In the genomic region with DNA sequence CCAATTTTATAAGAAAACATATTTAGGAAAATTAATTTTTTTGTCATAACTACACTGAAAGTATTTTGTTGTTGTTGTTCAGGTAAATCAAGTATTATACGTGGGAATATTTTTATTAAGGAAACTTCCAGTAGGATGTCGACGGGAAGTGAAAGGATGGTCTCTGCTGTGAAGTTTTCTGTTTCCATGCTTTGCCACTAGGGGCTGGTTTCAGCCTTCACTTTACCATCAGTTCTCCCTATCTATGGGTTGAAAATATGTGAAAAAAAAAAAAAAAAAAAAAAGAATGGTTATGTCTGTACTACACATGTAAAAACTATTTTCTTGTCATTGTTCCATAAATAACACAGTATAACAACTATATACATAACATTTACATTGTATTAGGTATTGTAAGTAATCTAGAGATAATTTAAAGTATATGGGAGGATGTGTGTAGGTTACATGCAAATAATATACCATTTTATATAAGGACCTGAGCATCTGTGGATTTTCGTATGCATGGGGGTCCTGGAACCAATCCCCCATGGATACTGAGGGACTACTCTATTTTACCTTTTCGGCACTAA, we compare ENCODE assay signal across 9 cellular contexts.
DNase-seq lines count a peak whose midpoint lies in the region; ATAC-seq, FAIRE-seq and TF ChIP-seq lines count a peak whose summit lies in the region.
"Had no signal": no experiment of that assay in that cellular context is flagged by ENCODE, and none has a peak within 500 bp of the region (broad histone marks: within the 10 kb centered on the region; RNA-seq: fewer than 3 reads in every experiment).

No MANE protein-coding gene starts in this region.

- no peak overlapping the region for H3K4me2 ChIP-seq in HepG2 (ENCODE audit: low read depth, low read length)

- H3K36me3 ChIP-seq in BJ (ENCODE audit: control insufficient read depth, insufficient read depth, low read length) (no peaks in the 10 kb centered on the region), ascending aorta (no peaks in the 10 kb centered on the region), HepG2 (replicated peaks in 1 of 2; ENCODE audit: control insufficient read depth in 1 of 2, insufficient read depth in 2 of 2, low read length in 2 of 2) (no peaks in the 10 kb centered on the region)

- H4K20me1 ChIP-seq in HepG2 (ENCODE audit: insufficient read depth, low read length), result peaks cover 3% of the 10 kb centered on the region; the same call in 1 of the 2 replicates

- ATAC-seq in HepG2 (peak; percentile 42; the same call in 2 of the 3 replicates), HG02588 (IDR thresholded peaks at IDR 0.05; ENCODE audit: unreplicated experiment) (no peak)

- TF ChIP-seq EP300 in HepG2 (IDR thresholded peaks at IDR 0.05; ENCODE audit: low read depth in 2 of 2, low read length in 2 of 2) (no peak), HepG2 (CRISPR knock-in tag; IDR thresholded peaks at IDR 0.05; ENCODE audit: borderline replicate concordance) (no peak)

- CTCF ChIA-PET in BJ (lab: Yijun Ruan, JAX) (interaction anchor here (0.6 to 2.1 kb wide), 10 partner anchors 9 to 219 kb away, joined by 3 to 14 read pairs (median 4); no protein-coding TSS in a partner anchor), HepG2 (lab: Yijun Ruan, JAX; ENCODE audit: low intra/inter-chr PET ratio, low total read pairs) (interaction anchor here (1.3 kb wide), 1 partner anchor 12 kb away, joined by 6 read pairs; no protein-coding TSS in a partner anchor)

- H3K4me1 ChIP-seq in ascending aorta (peaks cover 18 to 35% of the 10 kb centered on the region in 2 donors), HepG2 (ENCODE audit: insufficient read depth, low read length) (peaks cover 19% of the 10 kb centered on the region)

- no peak for TF ChIP-seq POLR2A in HepG2 (IDR thresholded peaks at IDR 0.05; ENCODE audit: insufficient read depth in 1 of 2, low read depth in 2 of 2, low read length in 2 of 2)

- peak overlapping the region in 1 of 2 donors; percentile 95 for H3K27ac ChIP-seq in ascending aorta
- H3K27ac ChIP-seq in HepG2 (ENCODE audit: extremely low read length, insufficient read depth, low read length), result no peak overlapping the region

- POLR2A ChIA-PET in BJ (lab: Charles Lee), result no interaction called here
- POLR2A ChIA-PET in HepG2 (lab: Yijun Ruan, JAX), result interaction anchor here (0.5 kb wide), 1 partner anchor 66 kb away, joined by 3 read pairs; no protein-coding TSS in a partner anchor

- in situ Hi-C loops in HepG2 (cut with HindIII; ENCODE audit: extremely low pct_ligation_motif_present, low pct_unique_long_range_greater_than_20kb), result no loop called here

- no peaks in the 10 kb centered on the region for H3K9me3 ChIP-seq in ascending aorta
- H3K9me3 ChIP-seq in HepG2 (ENCODE audit: low read length), result no peaks in the 10 kb centered on the region

- no peak for TF ChIP-seq RAD21 in HepG2 (CRISPR knock-in tag; IDR thresholded peaks at IDR 0.05)

- no peaks in the 10 kb centered on the region for H3K79me2 ChIP-seq in HepG2 (ENCODE audit: insufficient read depth, low read length)

- no peak overlapping the region for H2AFZ ChIP-seq in HepG2 (ENCODE audit: low read length)

- H3K27me3 ChIP-seq in BJ (ENCODE audit: control insufficient read depth, insufficient read depth, low read length) (no peaks in the 10 kb centered on the region), ascending aorta (no peaks in the 10 kb centered on the region), HepG2 (ENCODE audit: control insufficient read depth in 1 of 2, insufficient read depth in 2 of 2, low read length in 2 of 2) (peaks cover 6 to 52% of the 10 kb centered on the region in 2 experiments)

- TF ChIP-seq CTCF in BJ (IDR thresholded peaks at IDR 0.05; ENCODE audit: insufficient read depth, low read depth, low read length), result peak; percentile 66
- peak in 2 of 3 experiments; percentile 25 to 32 for TF ChIP-seq CTCF in ascending aorta (IDR thresholded peaks at IDR 0.05)
- peak; percentile 27; the same call in 1 of the 2 replicates for TF ChIP-seq CTCF in HepG2 (CRISPR knock-in tag; IDR thresholded peaks at IDR 0.05)

- no peak overlapping the region for H3K4me3 ChIP-seq in BJ (ENCODE audit: low read depth, low read length)
- H3K4me3 ChIP-seq in ascending aorta, result no peak overlapping the region
- no peak overlapping the region for H3K4me3 ChIP-seq in HepG2 (replicated peaks in 1 of 3; ENCODE audit: insufficient read depth in 1 of 3, low read depth in 2 of 3, low read length in 3 of 3)

- BruUV-seq in HepG2 (replicated peaks; lab: Mats Ljungman, UMichigan), result no TSS peak

- FAIRE-seq in HepG2 (lab: Jason Lieb, UNC), result peak; percentile 50

- H3K9ac ChIP-seq in HepG2 (ENCODE audit: insufficient read depth, low read depth, low read length), result no peak overlapping the region

- no peak for DNase-seq in BJ (ENCODE audit: low read depth)
- peak; percentile 84 for DNase-seq in HuH-7.5 (ENCODE audit: low spot score)
- peak in 1 of 2 donors; percentile 22 for DNase-seq in ascending aorta (ENCODE audit: low spot score in 2 of 2)
- DNase-seq in HepG2 (ENCODE audit: low spot score), result peak; percentile 33
- DNase-seq in midbrain (lab: John Stamatoyannopoulos, UW), result no peak
- no peak for DNase-seq in NCI-H146 (lab: John Stamatoyannopoulos, UW)
- DNase-seq in activated CD4-positive, alpha-beta T cell treated with anti-CD3 and anti-CD28 coated beads, Interleukin-2, amount 50 U/mL, for 1 hour, result no peak
- DNase-seq: activated CD4-positive, alpha-beta T cell treated with anti-CD3 and anti-CD28 coated beads, Interleukin-2, amount 10 ng/mL, durations not matched to agents 24 days and 14 days had no signal

- intact Hi-C loops in ascending aorta (cut with DNase I), result no loop called here
- intact Hi-C loops in HepG2 (cut with micrococcal nuclease; ENCODE audit: unreplicated experiment), result loop anchor here (1.0 to 5.0 kb wide), 2 partner anchors 13 to 36 kb away; no protein-coding TSS in a partner anchor

- under 1% methylated on average over 5 of the region's 5 CpGs for WGBS in HepG2 (ENCODE audit: low lambda C conversion rate)

TF ChIP-seq in HepG2, 621 proteins besides CTCF, POLR2A, EP300 and RAD21:
- TF ChIP-seq CREB1 (IDR thresholded peaks at IDR 0.05) (no peak), CREB1 (CRISPR knock-in tag; IDR thresholded peaks at IDR 0.05) (no peak), KMT2A (CRISPR knock-in tag; IDR thresholded peaks at IDR 0.05) (no peak), ZNF317 (CRISPR knock-in tag; IDR thresholded peaks at IDR 0.05) (no peak), ZNF121 (CRISPR knock-in tag; IDR thresholded peaks at IDR 0.05) (no peak), ZNF841 (CRISPR knock-in tag; IDR thresholded peaks at IDR 0.05; ENCODE audit: borderline replicate concordance) (no peak), MLLT10 (CRISPR knock-in tag; IDR thresholded peaks at IDR 0.05) (no peak), HDAC6 (IDR thresholded peaks at IDR 0.05; ENCODE audit: low read depth, low read length) (no peak), MAFK (conservative IDR thresholded peaks at IDR 0.05 in 1 of 2, IDR thresholded peaks at IDR 0.05 in 1 of 2; ENCODE audit: low read length in 2 of 2) (no peak)
- TF ChIP-seq, protein P1, sequence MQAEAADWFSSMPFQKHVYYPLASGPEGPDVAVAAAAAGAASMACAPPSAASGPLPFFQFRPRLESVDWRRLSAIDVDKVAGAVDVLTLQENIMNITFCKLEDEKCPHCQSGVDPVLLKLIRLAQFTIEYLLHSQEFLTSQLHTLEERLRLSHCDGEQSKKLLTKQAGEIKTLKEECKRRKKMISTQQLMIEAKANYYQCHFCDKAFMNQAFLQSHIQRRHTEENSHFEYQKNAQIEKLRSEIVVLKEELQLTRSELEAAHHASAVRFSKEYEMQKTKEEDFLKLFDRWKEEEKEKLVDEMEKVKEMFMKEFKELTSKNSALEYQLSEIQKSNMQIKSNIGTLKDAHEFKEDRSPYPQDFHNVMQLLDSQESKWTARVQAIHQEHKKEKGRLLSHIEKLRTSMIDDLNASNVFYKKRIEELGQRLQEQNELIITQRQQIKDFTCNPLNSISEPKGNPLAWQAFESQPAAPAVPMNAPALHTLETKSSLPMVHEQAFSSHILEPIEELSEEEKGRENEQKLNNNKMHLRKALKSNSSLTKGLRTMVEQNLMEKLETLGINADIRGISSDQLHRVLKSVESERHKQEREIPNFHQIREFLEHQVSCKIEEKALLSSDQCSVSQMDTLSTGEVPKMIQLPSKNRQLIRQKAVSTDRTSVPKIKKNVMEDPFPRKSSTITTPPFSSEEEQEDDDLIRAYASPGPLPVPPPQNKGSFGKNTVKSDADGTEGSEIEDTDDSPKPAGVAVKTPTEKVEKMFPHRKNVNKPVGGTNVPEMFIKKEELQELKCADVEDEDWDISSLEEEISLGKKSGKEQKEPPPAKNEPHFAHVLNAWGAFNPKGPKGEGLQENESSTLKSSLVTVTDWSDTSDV (CRISPR knock-in tag; IDR thresholded peaks at IDR 0.05), result no peak
- TF ChIP-seq, protein P2, sequence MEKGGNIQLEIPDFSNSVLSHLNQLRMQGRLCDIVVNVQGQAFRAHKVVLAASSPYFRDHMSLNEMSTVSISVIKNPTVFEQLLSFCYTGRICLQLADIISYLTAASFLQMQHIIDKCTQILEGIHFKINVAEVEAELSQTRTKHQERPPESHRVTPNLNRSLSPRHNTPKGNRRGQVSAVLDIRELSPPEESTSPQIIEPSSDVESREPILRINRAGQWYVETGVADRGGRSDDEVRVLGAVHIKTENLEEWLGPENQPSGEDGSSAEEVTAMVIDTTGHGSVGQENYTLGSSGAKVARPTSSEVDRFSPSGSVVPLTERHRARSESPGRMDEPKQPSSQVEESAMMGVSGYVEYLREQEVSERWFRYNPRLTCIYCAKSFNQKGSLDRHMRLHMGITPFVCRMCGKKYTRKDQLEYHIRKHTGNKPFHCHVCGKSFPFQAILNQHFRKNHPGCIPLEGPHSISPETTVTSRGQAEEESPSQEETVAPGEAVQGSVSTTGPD (CRISPR knock-in tag; IDR thresholded peaks at IDR 0.05), result no peak

Comparison
In these comparisons a context has a peak if more than half of its experiments do, and no peak if none do; other contexts are left out.
1. DNase-seq: peak in HuH-7.5 (single experiment) and HepG2 (single experiment); none in BJ (single experiment), midbrain (single experiment), NCI-H146 (single experiment) and activated CD4-positive, alpha-beta T cell treated with anti-CD3 and anti-CD28 coated beads, Interleukin-2, amount 50 U/mL, for 1 hour (single experiment).
2. Peak in every context shown above with its lines, with median percentiles within 50 percentile points of each other: CTCF ChIP-seq.